ENCODE assay signal across 1 cellular context in genomic region chr17:57670769-57671545, GRCh38.
TF ChIP-seq lines count a peak whose summit lies in the region.

No MANE protein-coding gene starts in this region.

TF ChIP-seq in HepG2, 621 proteins besides CTCF, POLR2A, EP300 and RAD21 (continued from another document):
- TF ChIP-seq ZMAT5 (CRISPR knock-in tag; IDR thresholded peaks at IDR 0.05; ENCODE audit: borderline replicate concordance, low read depth): no peak
- no peak for TF ChIP-seq ZNF281 (CRISPR knock-in tag; IDR thresholded peaks at IDR 0.05; ENCODE audit: borderline replicate concordance)
